ENCODE assay signal across 9 cellular contexts in genomic region chr13:98977568-98978270, GRCh38. TPM values are rescaled to one million over a fixed set of nuclear protein-coding genes. Genes with fewer than 3 reads are reported as not detected.
DNase-seq lines count a peak whose midpoint lies in the region; ATAC-seq, FAIRE-seq and TF ChIP-seq lines count a peak whose summit lies in the region.
"Had no signal": no experiment of that assay in that cellular context is flagged by ENCODE, and none has a peak within 500 bp of the region (broad histone marks: within the 10 kb centered on the region; RNA-seq: fewer than 3 reads in every experiment).

TSS of gene DOCK9 (minus strand) at chr13:98978064. CDS start at chr13:98977909, 155 bp downstream.

- H3K4me1 ChIP-seq in CD4-positive, alpha-beta memory T cell (ENCODE audit: insufficient read depth, low read length) = peaks cover 60% of the 10 kb centered on the region
- H3K4me1 ChIP-seq in Panc1 (ENCODE audit: control insufficient read depth, insufficient read depth, low read length) (peaks cover 15% of the 10 kb centered on the region), endothelial cell of umbilical vein (ENCODE audit: control insufficient read depth, extremely low read depth, insufficient read depth, low read length) (peaks cover 52% of the 10 kb centered on the region), tibial nerve (peaks cover 0 to 54% (median 7%) of the 10 kb centered on the region in 4 donors)

- peak; percentile 72 for FAIRE-seq in endothelial cell of umbilical vein (lab: Jason Lieb, UNC)

- H4K20me1 ChIP-seq in endothelial cell of umbilical vein (replicated peaks; ENCODE audit: control insufficient read depth, extremely low read depth, insufficient read depth, low read length) = no peaks in the 10 kb centered on the region

- H3K4me2 ChIP-seq in endothelial cell of umbilical vein (ENCODE audit: insufficient read depth, low read length) = peak within 1 kb of the TSS; percentile 98

- no peaks in the 10 kb centered on the region for H3K27me3 ChIP-seq in CD4-positive, alpha-beta memory T cell (ENCODE audit: insufficient read depth, low read length)
- H3K27me3 ChIP-seq in Panc1 (ENCODE audit: control insufficient read depth, insufficient read depth, low read length) = no peaks in the 10 kb centered on the region
- no peaks in the 10 kb centered on the region for H3K27me3 ChIP-seq in endothelial cell of umbilical vein (ENCODE audit: control insufficient read depth in 2 of 2, insufficient read depth in 2 of 2, low read length in 2 of 2)
- no peaks in the 10 kb centered on the region for H3K27me3 ChIP-seq in tibial nerve

- TF ChIP-seq EP300 in tibial nerve (IDR thresholded peaks at IDR 0.05) = peak in 1 of 2 donors; percentile 87

- POLR2A ChIA-PET in CD4-positive, alpha-beta memory T cell (lab: Charles Lee; ENCODE audit: partially characterized antibody) = interaction anchor here (0.8 to 0.9 kb wide), 2 partner anchors 69 to 111 kb away, joined by 3 read pairs; no protein-coding TSS in a partner anchor
- POLR2A ChIA-PET in Panc1 (lab: Charles Lee) = no interaction called here
- POLR2A ChIA-PET in endothelial cell of umbilical vein (lab: Charles Lee) = interaction anchor here (0.6 to 1.5 kb wide), 6 partner anchors 8 to 87 kb away, joined by 3 to 8 read pairs (median 4); no protein-coding TSS in a partner anchor

- no peaks in the 10 kb centered on the region for H3K36me3 ChIP-seq in CD4-positive, alpha-beta memory T cell (ENCODE audit: insufficient read depth, low read length)
- no peaks in the 10 kb centered on the region for H3K36me3 ChIP-seq in Panc1 (ENCODE audit: control insufficient read depth, insufficient read depth, low read length)
- H3K36me3 ChIP-seq in endothelial cell of umbilical vein (ENCODE audit: control insufficient read depth in 2 of 2, extremely low read depth in 1 of 2, insufficient read depth in 2 of 2, low read length in 2 of 2) = no peaks in the 10 kb centered on the region
- no peaks in the 10 kb centered on the region for H3K36me3 ChIP-seq in tibial nerve

- CTCF ChIA-PET in CD4-positive, alpha-beta memory T cell (lab: Charles Lee; ENCODE audit: partially characterized antibody) = interaction anchor here (0.7 to 1.0 kb wide), 2 partner anchors 9 to 37 kb away, joined by 3 read pairs; no protein-coding TSS in a partner anchor
- CTCF ChIA-PET in Panc1 (lab: Charles Lee) = no interaction called here
- CTCF ChIA-PET in endothelial cell of umbilical vein (lab: Charles Lee) = interaction anchor here (0.7 to 3.8 kb wide), 15 partner anchors 9 to 137 kb away, joined by 3 to 37 read pairs (median 4); no protein-coding TSS in a partner anchor

- no peak within 1 kb of the TSS for H2AFZ ChIP-seq in endothelial cell of umbilical vein (ENCODE audit: low read depth, low read length)

- H3K9me1 ChIP-seq in endothelial cell of umbilical vein (replicated peaks; ENCODE audit: control insufficient read depth, extremely low read depth, insufficient read depth, low read length) = no peaks in the 10 kb centered on the region

- 11 to 12% methylated on average over 16 of the region's 16 CpGs for WGBS in tibial nerve, 2 donors

- H3K9ac ChIP-seq in endothelial cell of umbilical vein (replicated peaks; ENCODE audit: extremely low read depth, insufficient read depth, low read length) = peak within 1 kb of the TSS; percentile 99

- in situ Hi-C loops in Panc1 (cut with HindIII; ENCODE audit: low pct_unique_long_range_greater_than_20kb, low sequenced_read_pairs) = no loop called here

- no peak within 1 kb of the TSS for H3K4me3 ChIP-seq in CD4-positive, alpha-beta memory T cell (ENCODE audit: low read length in 2 of 2)
- H3K4me3 ChIP-seq in Panc1 (ENCODE audit: low read depth in 2 of 2, low read length in 2 of 2) (peak within 1 kb of the TSS; percentile 8 to 30; a peak in 2 of 4 replicates), endothelial cell of umbilical vein (replicated peaks in 1 of 3; ENCODE audit: insufficient read depth in 1 of 3, low read depth in 1 of 3, low read length in 3 of 3) (peak within 1 kb of the TSS; percentile 47 to 100 (median 86)), tibial nerve (peak within 1 kb of the TSS; percentile 28 to 64 (median 47))

- peak; percentile 87 for ATAC-seq in Panc1
- ATAC-seq in effector memory CD8-positive, alpha-beta T cell (replicated peaks) = no peak
- ATAC-seq in HG02973 (IDR thresholded peaks at IDR 0.05; ENCODE audit: unreplicated experiment) = no peak

- peak; percentile 87 for TF ChIP-seq POLR2A in endothelial cell of umbilical vein (IDR thresholded peaks at IDR 0.05; ENCODE audit: low read depth, low read length)
- TF ChIP-seq POLR2A in tibial nerve (IDR thresholded peaks at IDR 0.05) = peak in 1 of 2 donors; percentile 62

- peaks cover 0 to 2% (median 0%) of the 10 kb centered on the region in 8 donors for H3K9me3 Mint-ChIP-seq in CD4-positive, alpha-beta memory T cell
- H3K9me3 Mint-ChIP-seq in mesothelial cell of epicardium = no peaks in the 10 kb centered on the region
- H3K9me3 Mint-ChIP-seq in effector memory CD8-positive, alpha-beta T cell = no peaks in the 10 kb centered on the region

- dilution Hi-C loops in endothelial cell of umbilical vein (cut with MboI; ENCODE audit: extremely low pct_ligation_motif_present, low sequenced_read_pairs) = no loop called here

- no peaks in the 10 kb centered on the region for H3K9me3 ChIP-seq in CD4-positive, alpha-beta memory T cell (ENCODE audit: control insufficient read depth in 1 of 2, low read length in 2 of 2)
- no peaks in the 10 kb centered on the region for H3K9me3 ChIP-seq in Panc1 (ENCODE audit: control insufficient read depth, insufficient read depth, low read depth, low read length)
- H3K9me3 ChIP-seq in endothelial cell of umbilical vein (replicated peaks; ENCODE audit: control insufficient read depth, insufficient read depth, low read length) = no peaks in the 10 kb centered on the region
- H3K9me3 ChIP-seq in tibial nerve = no peaks in the 10 kb centered on the region

- peaks cover 49% of the 10 kb centered on the region for H3K79me2 ChIP-seq in endothelial cell of umbilical vein (ENCODE audit: control insufficient read depth, insufficient read depth, low read length)

- no peaks in the 10 kb centered on the region for H3K36me3 Mint-ChIP-seq in CD4-positive, alpha-beta memory T cell
- no peaks in the 10 kb centered on the region for H3K36me3 Mint-ChIP-seq in mesothelial cell of epicardium
- H3K36me3 Mint-ChIP-seq in effector memory CD8-positive, alpha-beta T cell (ENCODE audit: insufficient read depth) = no peaks in the 10 kb centered on the region

- BruUV-seq in Panc1 (replicated peaks; lab: Mats Ljungman, UMichigan) (no TSS peak), endothelial cell of umbilical vein (replicated peaks; lab: Mats Ljungman, UMichigan) (TSS peak; percentile 23)

- no peak for TF ChIP-seq CTCF in Panc1 (IDR thresholded peaks at IDR 0.05)
- no peak for TF ChIP-seq CTCF in endothelial cell of umbilical vein (IDR thresholded peaks at IDR 0.05; ENCODE audit: extremely low read depth in 1 of 2, insufficient read depth in 1 of 2, low read depth in 1 of 2, low read length in 2 of 2)
- no peak for TF ChIP-seq CTCF in mesothelial cell of epicardium (IDR thresholded peaks at IDR 0.05; ENCODE audit: unreplicated experiment)
- no peak for TF ChIP-seq CTCF in tibial nerve (IDR thresholded peaks at IDR 0.05)

- H3K4me1 Mint-ChIP-seq in CD4-positive, alpha-beta memory T cell = peaks cover 53 to 78% (median 70%) of the 10 kb centered on the region in 4 donors
- peaks cover 51% of the 10 kb centered on the region for H3K4me1 Mint-ChIP-seq in mesothelial cell of epicardium
- H3K4me1 Mint-ChIP-seq in effector memory CD8-positive, alpha-beta T cell (ENCODE audit: low read depth in 2 of 2) = peaks cover 35 to 59% of the 10 kb centered on the region in 2 donors

- intact Hi-C loops in CD4-positive, alpha-beta memory T cell (cut with micrococcal nuclease) = no loop called here
- intact Hi-C loops in Panc1 (cut with micrococcal nuclease; ENCODE audit: unreplicated experiment) (no loop called here), endothelial cell of umbilical vein (cut with micrococcal nuclease) (loop anchor here (1.0 to 5.0 kb wide), 5 partner anchors 28 to 110 kb away; no protein-coding TSS in a partner anchor)

- peak within 1 kb of the TSS in 3 of 7 donors; percentile 33 to 77 (median 54) for H3K27ac Mint-ChIP-seq in CD4-positive, alpha-beta memory T cell
- H3K27ac Mint-ChIP-seq in mesothelial cell of epicardium = peak within 1 kb of the TSS; percentile 94
- H3K27ac Mint-ChIP-seq in effector memory CD8-positive, alpha-beta T cell = peak within 1 kb of the TSS in 1 of 2 donors; percentile 13

- peak within 1 kb of the TSS in 2 of 8 donors; percentile 21 to 38 for H3K4me3 Mint-ChIP-seq in CD4-positive, alpha-beta memory T cell
- peak within 1 kb of the TSS; percentile 53 for H3K4me3 Mint-ChIP-seq in mesothelial cell of epicardium
- H3K4me3 Mint-ChIP-seq in effector memory CD8-positive, alpha-beta T cell = no peak within 1 kb of the TSS

- no peak within 1 kb of the TSS for H3K27ac ChIP-seq in CD4-positive, alpha-beta memory T cell (ENCODE audit: low read depth, low read length)
- H3K27ac ChIP-seq in Panc1 (ENCODE audit: low read length) (no peak within 1 kb of the TSS; the same call in 1 of the 2 replicates), endothelial cell of umbilical vein (ENCODE audit: insufficient read depth, low read depth, low read length) (peak within 1 kb of the TSS; percentile 97), tibial nerve (peak within 1 kb of the TSS; percentile 29 to 88 (median 58))

- no peak for DNase-seq in CD4-positive, alpha-beta memory T cell
- DNase-seq in Panc1 (ENCODE audit: low read depth, low spot score) (no peak), endothelial cell of umbilical vein (ENCODE audit: low read depth, low spot score) (peak; percentile 89), mesothelial cell of epicardium (ENCODE audit: low spot score in 2 of 2, unreplicated experiment in 2 of 2) (no peak), tibial nerve (ENCODE audit: low spot score in 2 of 2) (peak; percentile 44 to 53)
- no peak for DNase-seq in effector memory CD8-positive, alpha-beta T cell
- no peak for DNase-seq in activated T-cell treated with anti-CD3 and anti-CD28 coated beads, Interleukin-2, amount 50 U/mL, for 1 hour
- DNase-seq: naive B cell had no signal

- H3K27me3 Mint-ChIP-seq in CD4-positive, alpha-beta memory T cell = no peaks in the 10 kb centered on the region
- no peaks in the 10 kb centered on the region for H3K27me3 Mint-ChIP-seq in mesothelial cell of epicardium (ENCODE audit: low read depth)
- H3K27me3 Mint-ChIP-seq in effector memory CD8-positive, alpha-beta T cell = no peaks in the 10 kb centered on the region
- H3K27me3 Mint-ChIP-seq: naive B cell had no signal

RNA-seq across cellular contexts. Expression of gene DOCK9, which starts in this region (rescaled TPM):
- total RNA-seq in CD4-positive, alpha-beta memory T cell = 100 to 1,000 TPM; 194 to 197 TPM
- polyA plus RNA-seq in CD4-positive, alpha-beta memory T cell = 10 to 100 TPM in 1 of 2 donors, 1 to 10 TPM in 1; 6.3 to 44.0 TPM
- total RNA-seq in Panc1 (2021; ENCODE audit: unreplicated experiment) = 30.5 TPM
- polyA plus RNA-seq in Panc1 (2012; ENCODE audit: insufficient read length) = 22.2 TPM
- 323 and 334 TPM in 2 replicates for total RNA-seq in endothelial cell of umbilical vein
- polyA plus RNA-seq in endothelial cell of umbilical vein = 129 and 147 TPM in 2 replicates
- 157 and 160 TPM in 2 replicates for polyA plus RNA-seq in endothelial cell of umbilical vein (2011; cell fraction: cytosol; rRNA removed)
- 346 and 384 TPM in 2 replicates for polyA plus RNA-seq in endothelial cell of umbilical vein (2011; cell fraction: nucleus; rRNA removed)
- polyA plus RNA-seq in endothelial cell of umbilical vein (2012) = 202 and 235 TPM in 2 replicates
- 346 and 363 TPM in 2 replicates for polyA minus RNA-seq in endothelial cell of umbilical vein
- 17.8 TPM for polyA minus RNA-seq in endothelial cell of umbilical vein (2011; cell fraction: cytosol; rRNA and poly(A)+ RNA removed)
- polyA minus RNA-seq in endothelial cell of umbilical vein (2011; cell fraction: nucleus; rRNA and poly(A)+ RNA removed) = 536 and 739 TPM in 2 replicates
- 21.0 to 26.6 TPM (median 22.8 TPM) in 3 replicates for total RNA-seq in mesothelial cell of epicardium
- total RNA-seq in tibial nerve = 100 to 1,000 TPM; 147 to 258 (median 243) TPM

Comparison
In these comparisons a context has a peak if more than half of its experiments do, and no peak if none do; other contexts are left out.
1. DNase-seq: peak in endothelial cell of umbilical vein (single experiment) and tibial nerve (2 of 2); none in CD4-positive, alpha-beta memory T cell (0 of 5), Panc1 (single experiment), mesothelial cell of epicardium (0 of 2), effector memory CD8-positive, alpha-beta T cell (0 of 3) and activated T-cell treated with anti-CD3 and anti-CD28 coated beads, Interleukin-2, amount 50 U/mL, for 1 hour (single experiment).
2. H3K27ac ChIP-seq: peak in endothelial cell of umbilical vein (single experiment) and tibial nerve (4 of 4); none in CD4-positive, alpha-beta memory T cell (single experiment) and Panc1 (single experiment).
3. H3K4me3 ChIP-seq: peak in Panc1 (2 of 2), endothelial cell of umbilical vein (3 of 3) and tibial nerve (4 of 4); none in CD4-positive, alpha-beta memory T cell (0 of 2).